ENCODE assay signal across 27 cellular contexts in the genomic region with DNA sequence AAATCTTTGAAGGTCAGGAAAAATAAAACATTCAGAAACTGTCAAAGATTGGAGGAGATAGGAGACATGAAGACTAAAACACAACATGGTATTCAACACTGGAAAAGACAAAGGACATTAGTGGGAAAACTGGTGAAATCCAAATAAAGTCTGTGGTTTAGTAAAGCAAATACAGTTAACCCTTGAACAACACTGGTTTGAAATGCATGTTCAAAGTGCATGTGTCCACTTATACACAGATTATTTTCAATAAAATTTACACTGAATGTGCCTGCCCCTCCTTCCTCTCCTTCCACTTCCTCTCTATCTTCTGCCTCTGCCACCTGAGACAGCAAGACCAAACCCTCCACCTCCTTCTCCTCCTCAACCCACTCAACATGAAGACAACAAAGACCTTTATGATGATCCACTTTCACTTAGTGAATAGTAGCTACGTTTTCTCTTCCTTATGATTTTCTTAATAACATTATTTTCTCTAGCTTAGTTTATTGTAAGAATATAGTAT.
"Had no signal": no experiment of that assay in that cellular context is flagged by ENCODE, and none has a peak within 500 bp of the region (broad histone marks: within the 10 kb centered on the region; RNA-seq: fewer than 3 reads in every experiment).

No MANE protein-coding gene starts in this region.

- H3K27ac ChIP-seq: adrenal gland, colonic mucosa, dorsolateral prefrontal cortex, lower lobe of right lung, sigmoid colon, testis, vagina, VCaP had no signal

- H3K4me3 ChIP-seq: adrenal gland, colonic mucosa, dorsolateral prefrontal cortex, lower lobe of right lung, sigmoid colon, smooth muscle cell, testis, vagina had no signal

- H3K4me2 ChIP-seq: smooth muscle cell had no signal

- H3K9me3 ChIP-seq: adrenal gland, colonic mucosa, lower lobe of right lung, sigmoid colon, testis, vagina had no signal

- H3K4me1 ChIP-seq: lower lobe of right lung, testis, vagina had no signal

- ATAC-seq: activated CD4-positive, CD25-positive, alpha-beta regulatory T cell treated with anti-CD3 and anti-CD28 coated beads, Interleukin-2, amount 50 U/mL, for 24 hours; activated CD8-positive, alpha-beta memory T cell treated with anti-CD3 and anti-CD28 coated beads, Interleukin-2, amount 10 ng/mL, durations not matched to agents 7 days and 5 days; effector memory CD8-positive, alpha-beta T cell; left lobe of liver; lower lobe of right lung had no signal

- FAIRE-seq: astrocyte, bronchial epithelial cell, endothelial cell of umbilical vein, kidney had no signal

- DNase-seq: activated CD4-positive, alpha-beta T cell treated with anti-CD3 and anti-CD28 coated beads, Interleukin-2, amount 50 U/mL, for 4 hours; activated CD8-positive, alpha-beta memory T cell treated with anti-CD3 and anti-CD28 coated beads, Interleukin-2, amount 10 ng/mL, durations not matched to agents 7 days and 5 days; activated gamma-delta T cell; activated T-cell treated with anti-CD3 and anti-CD28 coated beads for 4 hours; adrenal gland; dorsolateral prefrontal cortex; effector memory CD8-positive, alpha-beta T cell; foreskin melanocyte; kidney; lower lobe of right lung; naive B cell; nucleus accumbens; posterior cingulate gyrus; sigmoid colon; stimulated activated CD4-positive, alpha-beta T cell treated with anti-CD3 and anti-CD28 coated beads, Interleukin-15, amount 100 ng/mL, for 24 hours; stimulated activated naive CD4-positive, alpha-beta T cell; testis; trophoblast cell had no signal

- H3K36me3 ChIP-seq: adrenal gland, colonic mucosa, sigmoid colon, vagina had no signal

- H3K27me3 ChIP-seq: adrenal gland, colonic mucosa, dorsolateral prefrontal cortex, sigmoid colon, testis, vagina had no signal
